ENCODE assay signal across 2 cellular contexts in the genomic region with DNA sequence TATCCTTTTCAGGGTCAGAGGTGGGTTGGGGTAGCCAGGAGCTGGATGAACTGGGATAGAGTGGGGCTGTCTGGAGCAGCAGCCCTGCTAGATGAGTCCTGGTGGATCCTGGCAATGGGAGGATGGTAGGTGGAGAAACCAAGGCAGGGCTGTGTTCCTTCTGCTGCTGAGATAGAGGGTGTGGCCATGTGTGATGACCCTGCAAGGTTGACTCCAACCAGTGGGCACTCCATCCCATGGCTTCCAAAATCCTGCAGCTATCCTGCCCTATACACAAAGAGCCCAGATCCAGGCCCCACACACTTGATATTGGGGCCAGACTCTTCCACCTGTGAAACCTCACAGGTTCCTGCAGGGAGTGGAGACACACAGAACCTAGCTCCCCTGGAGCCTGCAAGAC.
TF ChIP-seq lines count a peak whose summit lies in the region.

No MANE protein-coding gene starts in this region.

TF ChIP-seq in K562, 482 proteins besides CTCF, POLR2A, EP300 and RAD21:
- TF ChIP-seq ETV1 (tag; conservative IDR thresholded peaks at IDR 0.05; ENCODE audit: low read depth) (no peak), JUN (IDR thresholded peaks at IDR 0.05; ENCODE audit: borderline replicate concordance, low read depth, low read length) (no peak), JUN (CRISPR knock-in tag; IDR thresholded peaks at IDR 0.05; ENCODE audit: borderline replicate concordance) (no peak), KAT2B (IDR thresholded peaks at IDR 0.05; ENCODE audit: low read depth, low read length) (no peak), JUND (IDR thresholded peaks at IDR 0.05; ENCODE audit: borderline replicate concordance, low read depth, low read length) (no peak), JUND (tag; IDR thresholded peaks at IDR 0.05; ENCODE audit: borderline replicate concordance, low read depth, low read length) (no peak), COPS2 (conservative IDR thresholded peaks at IDR 0.05) (no peak), DMBX1 (CRISPR knock-in tag; IDR thresholded peaks at IDR 0.05; ENCODE audit: borderline replicate concordance) (no peak), ZNF696 (CRISPR knock-in tag; conservative IDR thresholded peaks at IDR 0.05) (no peak), POLR2AphosphoS5 (IDR thresholded peaks at IDR 0.05; ENCODE audit: control insufficient read depth, insufficient read depth, low read depth, low read length) (0 out of 2 replicates have a peak, but pooled peaks have one; percentile 29), YY1 (IDR thresholded peaks at IDR 0.05; ENCODE audit: borderline replicate concordance in 1 of 3, control insufficient read depth in 1 of 3, extremely low read depth in 1 of 3, insufficient read depth in 3 of 3, insufficient read length in 1 of 3, insufficient replicate concordance in 2 of 3, low read depth in 1 of 3, low read length in 2 of 3) (no peak), PCBP1 (IDR thresholded peaks at IDR 0.05; ENCODE audit: low read depth, low read length, poor library complexity, severe bottlenecking) (no peak), TCF7 (IDR thresholded peaks at IDR 0.05; ENCODE audit: borderline replicate concordance) (no peak), SUPT5H (IDR thresholded peaks at IDR 0.05) (peak; percentile 38), CC2D1A (IDR thresholded peaks at IDR 0.05) (no peak), SLC30A9 (CRISPR knock-in tag; IDR thresholded peaks at IDR 0.05) (no peak)
- TF ChIP-seq, protein P1, sequence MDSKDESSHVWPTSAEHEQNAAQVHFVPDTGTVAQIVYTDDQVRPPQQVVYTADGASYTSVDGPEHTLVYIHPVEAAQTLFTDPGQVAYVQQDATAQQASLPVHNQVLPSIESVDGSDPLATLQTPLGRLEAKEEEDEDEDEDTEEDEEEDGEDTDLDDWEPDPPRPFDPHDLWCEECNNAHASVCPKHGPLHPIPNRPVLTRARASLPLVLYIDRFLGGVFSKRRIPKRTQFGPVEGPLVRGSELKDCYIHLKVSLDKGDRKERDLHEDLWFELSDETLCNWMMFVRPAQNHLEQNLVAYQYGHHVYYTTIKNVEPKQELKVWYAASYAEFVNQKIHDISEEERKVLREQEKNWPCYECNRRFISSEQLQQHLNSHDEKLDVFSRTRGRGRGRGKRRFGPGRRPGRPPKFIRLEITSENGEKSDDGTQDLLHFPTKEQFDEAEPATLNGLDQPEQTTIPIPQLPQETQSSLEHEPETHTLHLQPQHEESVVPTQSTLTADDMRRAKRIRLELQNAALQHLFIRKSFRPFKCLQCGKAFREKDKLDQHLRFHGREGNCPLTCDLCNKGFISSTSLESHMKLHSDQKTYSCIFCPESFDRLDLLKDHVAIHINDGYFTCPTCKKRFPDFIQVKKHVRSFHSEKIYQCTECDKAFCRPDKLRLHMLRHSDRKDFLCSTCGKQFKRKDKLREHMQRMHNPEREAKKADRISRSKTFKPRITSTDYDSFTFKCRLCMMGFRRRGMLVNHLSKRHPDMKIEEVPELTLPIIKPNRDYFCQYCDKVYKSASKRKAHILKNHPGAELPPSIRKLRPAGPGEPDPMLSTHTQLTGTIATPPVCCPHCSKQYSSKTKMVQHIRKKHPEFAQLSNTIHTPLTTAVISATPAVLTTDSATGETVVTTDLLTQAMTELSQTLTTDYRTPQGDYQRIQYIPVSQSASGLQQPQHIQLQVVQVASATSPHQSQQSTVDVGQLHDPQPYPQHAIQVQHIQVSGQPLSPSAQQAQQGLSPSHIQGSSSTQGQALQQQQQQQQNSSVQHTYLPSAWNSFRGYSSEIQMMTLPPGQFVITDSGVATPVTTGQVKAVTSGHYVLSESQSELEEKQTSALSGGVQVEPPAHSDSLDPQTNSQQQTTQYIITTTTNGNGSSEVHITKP (IDR thresholded peaks at IDR 0.05; ENCODE audit: partially characterized antibody), result no peak
- TF ChIP-seq, protein P2, sequence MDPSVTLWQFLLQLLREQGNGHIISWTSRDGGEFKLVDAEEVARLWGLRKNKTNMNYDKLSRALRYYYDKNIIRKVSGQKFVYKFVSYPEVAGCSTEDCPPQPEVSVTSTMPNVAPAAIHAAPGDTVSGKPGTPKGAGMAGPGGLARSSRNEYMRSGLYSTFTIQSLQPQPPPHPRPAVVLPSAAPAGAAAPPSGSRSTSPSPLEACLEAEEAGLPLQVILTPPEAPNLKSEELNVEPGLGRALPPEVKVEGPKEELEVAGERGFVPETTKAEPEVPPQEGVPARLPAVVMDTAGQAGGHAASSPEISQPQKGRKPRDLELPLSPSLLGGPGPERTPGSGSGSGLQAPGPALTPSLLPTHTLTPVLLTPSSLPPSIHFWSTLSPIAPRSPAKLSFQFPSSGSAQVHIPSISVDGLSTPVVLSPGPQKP (CRISPR knock-in tag; IDR thresholded peaks at IDR 0.05), result no peak

TF ChIP-seq in neural cell, 6 proteins besides CTCF, POLR2A, EP300 and RAD21:
- TF ChIP-seq MXI1 (conservative IDR thresholded peaks at IDR 0.05; ENCODE audit: poor library complexity, severe bottlenecking) (no peak), POLR2AphosphoS5 (IDR thresholded peaks at IDR 0.05) (peak; percentile 7)
